Comparison of ENCODE assay signal across 8 cellular contexts in genomic region chr2:85561280-85562212, GRCh38. TPM values are rescaled to one million over a fixed set of nuclear protein-coding genes. Genes with fewer than 3 reads are reported as not detected.
A peak's percentile ranks its signal among the peaks of the same experiment; 100 is the strongest.
DNase-seq lines count a peak whose midpoint lies in the region; ATAC-seq lines count a peak whose summit lies in the region.

Gene GGCX, minus strand, starts transcription at chr2:85561493. Its CDS starts 65 bp downstream, at chr2:85561428.

- H3K27ac ChIP-seq in HUES48 (ENCODE audit: low read depth, low read length): peak within 1 kb of the TSS; percentile 97

- H3K4me3 ChIP-seq in HUES48 (ENCODE audit: low read depth, low read length) (peak within 1 kb of the TSS; percentile 93), NT2/D1 (ENCODE audit: insufficient read length, low read depth) (peak within 1 kb of the TSS; percentile 77), endocrine pancreas (ENCODE audit: control insufficient read depth, insufficient read depth, low read length) (peak within 1 kb of the TSS; percentile 70)

- no peaks in the 10 kb centered on the region for H3K27me3 ChIP-seq in HUES48 (ENCODE audit: control insufficient read depth, insufficient read depth, low read length)
- no peaks in the 10 kb centered on the region for H3K27me3 ChIP-seq in NT2/D1 (ENCODE audit: insufficient read depth, insufficient read length)
- no peaks in the 10 kb centered on the region for H3K27me3 ChIP-seq in endocrine pancreas (ENCODE audit: control insufficient read depth, insufficient read depth, low read length)

- peak within 1 kb of the TSS; percentile 96 for H3K9ac ChIP-seq in HUES48 (ENCODE audit: low read depth, low read length)
- H3K9ac ChIP-seq in NT2/D1 (ENCODE audit: insufficient read length, low read depth): peak within 1 kb of the TSS; percentile 91
- peak within 1 kb of the TSS; percentile 77 for H3K9ac ChIP-seq in endocrine pancreas (ENCODE audit: control insufficient read depth, insufficient read depth, low read length)

- H3K36me3 ChIP-seq in HUES48 (ENCODE audit: control insufficient read depth, insufficient read depth, low read length) (peaks cover 26% of the 10 kb centered on the region), NT2/D1 (ENCODE audit: insufficient read depth, insufficient read length, low read length) (peaks cover 23% of the 10 kb centered on the region), endocrine pancreas (ENCODE audit: control insufficient read depth, insufficient read depth, low read length) (no peaks in the 10 kb centered on the region)

- H3K9me3 ChIP-seq in HUES48 (ENCODE audit: control insufficient read depth, insufficient read depth, low read length): no peaks in the 10 kb centered on the region
- H3K9me3 ChIP-seq in NT2/D1 (ENCODE audit: insufficient read depth, low read length): no peaks in the 10 kb centered on the region
- H3K9me3 ChIP-seq in endocrine pancreas (ENCODE audit: control insufficient read depth, low read length): no peaks in the 10 kb centered on the region

- peak; percentile 89 for ATAC-seq in GM21381 (IDR thresholded peaks at IDR 0.05; ENCODE audit: unreplicated experiment)

- DNase-seq in COR-L47 (lab: John Stamatoyannopoulos, UW) (peak; percentile 92), NT2/D1 (ENCODE audit: low read depth, low spot score) (peak; percentile 95), mesenteric fat pad (ENCODE audit: low spot score) (peak; percentile 99)
- peak; percentile 85 to 92 (median 91) for DNase-seq in activated CD8-positive, alpha-beta memory T cell treated with anti-CD3 and anti-CD28 coated beads for 48 hours (ENCODE audit: low read depth in 2 of 3, low spot score in 2 of 3)
- DNase-seq in stimulated activated CD8-positive, alpha-beta memory T cell treated with anti-CD3 and anti-CD28 coated beads, Interleukin-15, amount 100 ng/mL, for 1 hour (ENCODE audit: low read depth): peak; percentile 92

- no peaks in the 10 kb centered on the region for H3K4me1 ChIP-seq in HUES48 (ENCODE audit: control insufficient read depth, insufficient read depth, low read length)
- H3K4me1 ChIP-seq in NT2/D1 (ENCODE audit: insufficient read depth, insufficient read length): no peaks in the 10 kb centered on the region
- no peaks in the 10 kb centered on the region for H3K4me1 ChIP-seq in endocrine pancreas (ENCODE audit: control insufficient read depth, insufficient read depth, low read length)

RNA-seq across cellular contexts. Expression of gene GGCX, which starts in this region (rescaled TPM):
- 45.6 TPM for total RNA-seq in mesenteric fat pad

Comparison
In these comparisons a context has a peak if more than half of its experiments do, and no peak if none do; other contexts are left out.
1. Peak in every context shown above with its lines: DNase-seq, ATAC-seq, H3K4me3 ChIP-seq and H3K27ac ChIP-seq.